28 cellular contexts compared by ENCODE assay signal in genomic region chr2:139123795-139124194, GRCh38.
"Had no signal": no experiment of that assay in that cellular context is flagged by ENCODE, and none has a peak within 500 bp of the region (broad histone marks: within the 10 kb centered on the region; RNA-seq: fewer than 3 reads in every experiment).

No MANE protein-coding gene starts in this region.

- H2AFZ ChIP-seq: neural progenitor cell, parathyroid adenoma had no signal

- ATAC-seq: natural killer cell; psoas muscle; right cardiac atrium; right lobe of liver; stimulated activated memory B cell treated with anti-CD40 and anti-IgM and Interleukin-4, amounts not matched to agents 10 μg/mL and 1 μg/mL and 100 μg/mL, for 72 hours; stimulated activated naive CD8-positive, alpha-beta T cell treated with anti-CD3 and anti-CD28 coated beads, Interleukin-15, amount 100 ng/mL, for 72 hours; stimulated activated naive CD8-positive, alpha-beta T cell treated with anti-CD3 and anti-CD28 coated beads, Interleukin-15, Interleukin-2, amounts not matched to agents 100 U/mL and 50 U/mL, for 24 hours; upper lobe of right lung had no signal

- H3K9me3 ChIP-seq: ovary, right lobe of liver, sigmoid colon, testis, tibial artery, upper lobe of right lung, uterus had no signal

- H3K27me3 ChIP-seq: neural progenitor cell, ovary, right lobe of liver, sigmoid colon, spleen, suprapubic skin, testis, tibial artery, transverse colon, upper lobe of right lung, uterus had no signal

- FAIRE-seq: small intestine had no signal

- H3K9ac ChIP-seq: neural progenitor cell, parathyroid adenoma had no signal

- DNase-seq: natural killer cell; occipital lobe; ovary; posterior cingulate gyrus; psoas muscle; right cardiac atrium; right lobe of liver; sigmoid colon; small intestine; spleen; stimulated activated CD4-positive, alpha-beta T cell treated with anti-CD3 and anti-CD28 coated beads, Interleukin-12 subunit alpha, Interleukin-12 subunit beta, amount 100 ng/mL, for 4 hours; stimulated activated CD4-positive, alpha-beta T cell treated with anti-CD3 and anti-CD28 coated beads, Interleukin-1b, Interleukin-23, amount 100 ng/mL, for 48 hours; stimulated activated CD4-positive, alpha-beta T cell treated with anti-CD3 and anti-CD28 coated beads, Interleukin-4, amount 100 ng/mL, for 1 hour; stimulated activated CD4-positive, alpha-beta T cell treated with anti-CD3 and anti-CD28 coated beads, Interleukin-4, amount 100 ng/mL, for 4 hours; stimulated activated CD8-positive, alpha-beta memory T cell treated with anti-CD3 and anti-CD28 coated beads, Interleukin-4, amount 100 ng/mL, for 48 hours; stimulated activated naive CD4-positive, alpha-beta T cell; stimulated activated naive CD8-positive, alpha-beta T cell treated with anti-CD3 and anti-CD28 coated beads, Interleukin-15, amount 100 ng/mL, for 72 hours; stimulated activated naive CD8-positive, alpha-beta T cell treated with anti-CD3 and anti-CD28 coated beads, Interleukin-15, Interleukin-2, amounts not matched to agents 100 U/mL and 50 U/mL, for 24 hours; substantia nigra; testis; tibial artery; transverse colon; upper lobe of right lung; uterus had no signal

- H3K27ac ChIP-seq: neural progenitor cell, ovary, parathyroid adenoma, psoas muscle, right lobe of liver, sigmoid colon, spleen, suprapubic skin, testis, tibial artery, transverse colon, upper lobe of right lung, uterus had no signal

- H3K79me2 ChIP-seq: parathyroid adenoma had no signal

- H3K36me3 ChIP-seq: neural progenitor cell, ovary, right lobe of liver, sigmoid colon, spleen, suprapubic skin, tibial artery, transverse colon, upper lobe of right lung had no signal

- H3K4me2 ChIP-seq: neural progenitor cell had no signal

- H3K4me1 ChIP-seq: neural progenitor cell, parathyroid adenoma, psoas muscle, right lobe of liver, sigmoid colon, spleen, suprapubic skin, testis, tibial artery, transverse colon, upper lobe of right lung, uterus had no signal

- H3K4me3 ChIP-seq: neural progenitor cell, ovary, psoas muscle, right lobe of liver, sigmoid colon, spleen, suprapubic skin, testis, tibial artery, transverse colon, upper lobe of right lung, uterus had no signal
